ENCODE assay signal across 31 cellular contexts in the genomic region with DNA sequence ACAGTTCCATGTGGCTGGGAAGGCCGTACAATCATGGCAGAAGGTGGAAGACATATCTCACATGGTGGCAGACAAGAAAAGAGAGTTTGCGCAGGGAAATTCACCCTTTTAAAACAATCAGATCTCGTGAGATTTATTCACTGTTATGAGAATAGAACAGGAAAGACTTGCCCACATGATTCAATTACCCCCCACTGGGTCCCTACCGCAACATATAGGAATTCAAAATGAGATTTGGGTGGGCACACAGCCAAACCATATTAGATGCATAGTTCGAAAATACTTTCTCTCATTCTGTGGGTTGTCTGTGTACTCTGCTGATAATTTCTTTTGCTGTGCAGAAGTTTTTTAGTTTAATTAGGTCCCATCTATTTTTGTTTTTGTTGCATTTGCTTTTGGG.
"Had no signal": no experiment of that assay in that cellular context is flagged by ENCODE, and none has a peak within 500 bp of the region (broad histone marks: within the 10 kb centered on the region; RNA-seq: fewer than 3 reads in every experiment).

No MANE protein-coding gene starts in this region.

- DNase-seq: activated B cell treated with CpG ODN at 0.5 μM for 24 hours; activated CD4-positive, alpha-beta memory T cell treated with anti-CD3 and anti-CD28 coated beads for 36 hours; activated CD4-positive, alpha-beta T cell treated with anti-CD3 and anti-CD28 coated beads for 36 hours; activated CD4-positive, alpha-beta T cell treated with anti-CD3 and anti-CD28 coated beads, Interleukin-2, amount 10 ng/mL, durations not matched to agents 24 days and 14 days; activated CD4-positive, CD25-positive, alpha-beta regulatory T cell treated with anti-CD3 and anti-CD28 coated beads, Interleukin-2, amount 50 U/mL, for 72 hours; activated CD8-positive, alpha-beta memory T cell treated with anti-CD3 and anti-CD28 coated beads, Interleukin-2, amount 10 ng/mL, durations not matched to agents 7 days and 5 days; activated CD8-positive, alpha-beta memory T cell treated with anti-CD3 and anti-CD28 coated beads, Interleukin-2, amount 50 U/mL, for 4 hours; activated CD8-positive, alpha-beta T cell treated with anti-CD3 and anti-CD28 coated beads, Interleukin-2, amount 10 ng/mL, durations not matched to agents 7 days and 5 days; activated effector memory CD4-positive, alpha-beta T cell treated with anti-CD3 and anti-CD28 coated beads, Interleukin-2, amount 50 U/mL, for 16 hours; activated naive CD4-positive, alpha-beta T cell treated with anti-CD3 and anti-CD28 coated beads for 36 hours; activated naive CD8-positive, alpha-beta T cell treated with anti-CD3 and anti-CD28 coated beads for 36 hours; activated naive CD8-positive, alpha-beta T cell treated with anti-CD3 and anti-CD28 coated beads, Interleukin-2, amount 50 U/mL, for 24 hours; activated T-cell treated with anti-CD3 and anti-CD28 coated beads, Interleukin-2, amount 50 U/mL, for 1 hour; activated T-cell treated with anti-CD3 and anti-CD28 coated beads, Interleukin-2, amount 50 U/mL, for 48 hours; adrenal gland; amygdala; aorta; caudate nucleus; colonic mucosa; effector CD8-positive, alpha-beta T cell; esophagus squamous epithelium; foreskin melanocyte; heart left ventricle; T-helper 2 cell; T-helper 9 cell; WERI-Rb-1 had no signal

- H3K4me1 ChIP-seq: adrenal gland, colonic mucosa, esophagus squamous epithelium, gastroesophageal sphincter, heart left ventricle had no signal

- H3K36me3 Mint-ChIP-seq: activated CD4-positive, alpha-beta memory T cell treated with anti-CD3 and anti-CD28 coated beads for 36 hours; activated CD8-positive, alpha-beta memory T cell treated with anti-CD3 and anti-CD28 coated beads, Interleukin-2, amount 10 ng/mL, durations not matched to agents 7 days and 5 days; activated naive CD4-positive, alpha-beta T cell treated with anti-CD3 and anti-CD28 coated beads, Interleukin-2, amount 50 U/mL, for 24 hours; activated naive CD8-positive, alpha-beta T cell treated with anti-CD3 and anti-CD28 coated beads for 36 hours had no signal

- H3K9me3 Mint-ChIP-seq: activated CD4-positive, alpha-beta T cell treated with anti-CD3 and anti-CD28 coated beads, Interleukin-2, amount 10 ng/mL, durations not matched to agents 24 days and 14 days; activated T-helper 1 cell treated with anti-CD3 and anti-CD28 coated beads, Interleukin-12 subunit alpha, Interleukin-12 subunit beta, Interleukin-2, Interleukin-4 antibody, amounts not matched to agents 30 ng/mL and 10 ng/mL and 1 ng/mL, durations not matched to agents 14 hours and 24 hours and 36 hours had no signal

- H3K27me3 ChIP-seq: adrenal gland, colonic mucosa, esophagus squamous epithelium, gastroesophageal sphincter, heart left ventricle had no signal

- H3K9me3 ChIP-seq: adrenal gland, colonic mucosa, esophagus squamous epithelium had no signal

- H3K4me1 Mint-ChIP-seq: activated B cell treated with CpG ODN at 0.5 μM for 24 hours; activated CD4-positive, alpha-beta T cell treated with anti-CD3 and anti-CD28 coated beads for 36 hours; activated CD4-positive, alpha-beta T cell treated with anti-CD3 and anti-CD28 coated beads, Interleukin-2, amount 10 ng/mL, durations not matched to agents 24 days and 14 days; activated CD8-positive, alpha-beta memory T cell treated with anti-CD3 and anti-CD28 coated beads, Interleukin-2, amount 10 ng/mL, durations not matched to agents 7 days and 5 days; activated naive CD4-positive, alpha-beta T cell treated with anti-CD3 and anti-CD28 coated beads, Interleukin-2, amount 50 U/mL, for 24 hours; activated naive CD8-positive, alpha-beta T cell treated with anti-CD3 and anti-CD28 coated beads for 36 hours; activated naive CD8-positive, alpha-beta T cell treated with anti-CD3 and anti-CD28 coated beads, Interleukin-2, amount 50 U/mL, for 24 hours had no signal

- H3K27me3 Mint-ChIP-seq: activated B cell treated with CpG ODN at 0.5 μM for 24 hours; activated CD4-positive, alpha-beta memory T cell treated with anti-CD3 and anti-CD28 coated beads for 36 hours; activated CD4-positive, alpha-beta T cell treated with anti-CD3 and anti-CD28 coated beads for 36 hours; activated CD4-positive, alpha-beta T cell treated with anti-CD3 and anti-CD28 coated beads, Interleukin-2, amount 10 ng/mL, durations not matched to agents 24 days and 14 days; activated CD8-positive, alpha-beta memory T cell treated with anti-CD3 and anti-CD28 coated beads, Interleukin-2, amount 10 ng/mL, durations not matched to agents 7 days and 5 days; activated naive CD4-positive, alpha-beta T cell treated with anti-CD3 and anti-CD28 coated beads, Interleukin-2, amount 50 U/mL, for 24 hours; activated naive CD8-positive, alpha-beta T cell treated with anti-CD3 and anti-CD28 coated beads for 36 hours; activated naive CD8-positive, alpha-beta T cell treated with anti-CD3 and anti-CD28 coated beads, Interleukin-2, amount 50 U/mL, for 24 hours had no signal

- H3K4me3 Mint-ChIP-seq: activated B cell treated with CpG ODN at 0.5 μM for 24 hours; activated CD4-positive, alpha-beta memory T cell treated with anti-CD3 and anti-CD28 coated beads for 36 hours; activated CD4-positive, alpha-beta T cell treated with anti-CD3 and anti-CD28 coated beads for 36 hours; activated CD4-positive, alpha-beta T cell treated with anti-CD3 and anti-CD28 coated beads, Interleukin-2, amount 10 ng/mL, durations not matched to agents 24 days and 14 days; activated CD8-positive, alpha-beta memory T cell treated with anti-CD3 and anti-CD28 coated beads, Interleukin-2, amount 10 ng/mL, durations not matched to agents 7 days and 5 days; activated CD8-positive, alpha-beta T cell treated with anti-CD3 and anti-CD28 coated beads, Interleukin-2, amount 10 ng/mL, durations not matched to agents 7 days and 5 days; activated naive CD4-positive, alpha-beta T cell treated with anti-CD3 and anti-CD28 coated beads for 36 hours; activated naive CD4-positive, alpha-beta T cell treated with anti-CD3 and anti-CD28 coated beads, Interleukin-2, amount 50 U/mL, for 24 hours; activated naive CD8-positive, alpha-beta T cell treated with anti-CD3 and anti-CD28 coated beads for 36 hours; activated naive CD8-positive, alpha-beta T cell treated with anti-CD3 and anti-CD28 coated beads, Interleukin-2, amount 50 U/mL, for 24 hours; activated T-helper 1 cell treated with anti-CD3 and anti-CD28 coated beads, Interleukin-12 subunit alpha, Interleukin-12 subunit beta, Interleukin-2, Interleukin-4 antibody, amounts not matched to agents 30 ng/mL and 10 ng/mL and 1 ng/mL, durations not matched to agents 14 hours and 24 hours and 36 hours had no signal

- ATAC-seq: activated CD4-positive, alpha-beta T cell treated with anti-CD3 and anti-CD28 coated beads for 36 hours; activated CD8-positive, alpha-beta memory T cell treated with anti-CD3 and anti-CD28 coated beads, Interleukin-2, amount 10 ng/mL, durations not matched to agents 7 days and 5 days; activated CD8-positive, alpha-beta T cell treated with anti-CD3 and anti-CD28 coated beads, Interleukin-2, amount 10 ng/mL, durations not matched to agents 7 days and 5 days; activated naive CD8-positive, alpha-beta T cell treated with anti-CD3 and anti-CD28 coated beads, Interleukin-2, amount 50 U/mL, for 24 hours; gastroesophageal sphincter; heart left ventricle had no signal

- H3K4me3 ChIP-seq: adrenal gland, colonic mucosa, esophagus squamous epithelium, gastroesophageal sphincter, heart left ventricle had no signal

- H3K27ac Mint-ChIP-seq: activated B cell treated with CpG ODN at 0.5 μM for 24 hours; activated CD4-positive, alpha-beta memory T cell treated with anti-CD3 and anti-CD28 coated beads for 36 hours; activated CD4-positive, alpha-beta T cell treated with anti-CD3 and anti-CD28 coated beads for 36 hours; activated CD4-positive, alpha-beta T cell treated with anti-CD3 and anti-CD28 coated beads, Interleukin-2, amount 10 ng/mL, durations not matched to agents 24 days and 14 days; activated CD8-positive, alpha-beta memory T cell treated with anti-CD3 and anti-CD28 coated beads, Interleukin-2, amount 10 ng/mL, durations not matched to agents 7 days and 5 days; activated CD8-positive, alpha-beta T cell treated with anti-CD3 and anti-CD28 coated beads, Interleukin-2, amount 10 ng/mL, durations not matched to agents 7 days and 5 days; activated naive CD4-positive, alpha-beta T cell treated with anti-CD3 and anti-CD28 coated beads for 36 hours; activated naive CD4-positive, alpha-beta T cell treated with anti-CD3 and anti-CD28 coated beads, Interleukin-2, amount 50 U/mL, for 24 hours; activated naive CD8-positive, alpha-beta T cell treated with anti-CD3 and anti-CD28 coated beads for 36 hours; activated naive CD8-positive, alpha-beta T cell treated with anti-CD3 and anti-CD28 coated beads, Interleukin-2, amount 50 U/mL, for 24 hours; activated T-helper 1 cell treated with anti-CD3 and anti-CD28 coated beads, Interleukin-12 subunit alpha, Interleukin-12 subunit beta, Interleukin-2, Interleukin-4 antibody, amounts not matched to agents 30 ng/mL and 10 ng/mL and 1 ng/mL, durations not matched to agents 14 hours and 24 hours and 36 hours; activated T-helper 2 cell treated with anti-CD3 and anti-CD28 coated beads, Interferon-gamma antibody, Interleukin-2, Interleukin-4, amounts not matched to agents 10 μg/mL and 5 μg/mL and 100 μg/mL, durations not matched to agents 14 hours and 24 hours and 36 hours had no signal

- H3K27ac ChIP-seq: adrenal gland, colonic mucosa, epithelial cell of prostate, esophagus squamous epithelium, gastroesophageal sphincter, heart left ventricle, WERI-Rb-1 had no signal

- H3K36me3 ChIP-seq: adrenal gland, colonic mucosa, esophagus squamous epithelium, gastroesophageal sphincter, heart left ventricle, WERI-Rb-1 had no signal
